Comparison of ENCODE assay signal across 1 cellular context in the genomic region with DNA sequence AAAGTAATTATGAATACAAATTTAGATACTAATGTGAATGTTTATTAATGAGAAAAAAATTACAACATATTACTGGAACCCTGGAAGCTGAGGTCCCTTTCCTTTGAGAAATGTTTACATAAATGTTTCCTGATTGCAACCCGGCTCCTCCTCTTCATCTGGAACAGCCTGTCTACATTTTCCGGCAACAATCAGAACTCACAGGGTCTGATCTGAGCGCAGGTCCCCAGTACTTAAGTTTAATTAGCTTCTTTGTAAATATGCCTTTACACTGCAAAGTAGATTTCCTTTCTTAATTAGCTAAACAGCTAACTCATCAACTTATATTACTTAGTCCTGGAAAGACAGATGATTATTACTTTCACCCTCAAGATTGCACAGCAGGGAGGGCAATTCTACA.
TF ChIP-seq lines count a peak whose summit lies in the region.

No MANE protein-coding gene starts in this region.

TF ChIP-seq in endothelial cell of umbilical vein, 7 proteins besides CTCF, POLR2A, EP300 and RAD21 (continued from another document):
- TF ChIP-seq FOS (IDR thresholded peaks at IDR 0.05; ENCODE audit: borderline replicate concordance, insufficient read depth, low read length): no peak
